ENCODE assay signal across 1 cellular context in genomic region chr2:48318118-48318517, GRCh38.
TF ChIP-seq lines count a peak whose summit lies in the region.

No MANE protein-coding gene starts in this region.

TF ChIP-seq in WTC11, 78 proteins besides CTCF, POLR2A, EP300 and RAD21 (continued from another document):
- no peak for TF ChIP-seq ZNF532 (CRISPR knock-in tag; IDR thresholded peaks at IDR 0.05; ENCODE audit: borderline replicate concordance)
- TF ChIP-seq, protein P1, sequence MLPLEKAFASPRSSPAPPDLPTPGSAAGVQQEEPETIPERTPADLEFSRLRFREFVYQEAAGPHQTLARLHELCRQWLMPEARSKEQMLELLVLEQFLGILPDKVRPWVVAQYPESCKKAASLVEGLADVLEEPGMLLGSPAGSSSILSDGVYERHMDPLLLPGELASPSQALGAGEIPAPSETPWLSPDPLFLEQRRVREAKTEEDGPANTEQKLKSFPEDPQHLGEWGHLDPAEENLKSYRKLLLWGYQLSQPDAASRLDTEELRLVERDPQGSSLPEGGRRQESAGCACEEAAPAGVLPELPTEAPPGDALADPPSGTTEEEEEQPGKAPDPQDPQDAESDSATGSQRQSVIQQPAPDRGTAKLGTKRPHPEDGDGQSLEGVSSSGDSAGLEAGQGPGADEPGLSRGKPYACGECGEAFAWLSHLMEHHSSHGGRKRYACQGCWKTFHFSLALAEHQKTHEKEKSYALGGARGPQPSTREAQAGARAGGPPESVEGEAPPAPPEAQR (CRISPR knock-in tag; IDR thresholded peaks at IDR 0.05): no peak
